ENCODE assay signal across 8 cellular contexts in genomic region chr7:129122751-129123516, GRCh38. TPM values are rescaled to one million over a fixed set of nuclear protein-coding genes. Genes with fewer than 3 reads are reported as not detected.
DNase-seq lines count a peak whose midpoint lies in the region; ATAC-seq lines count a peak whose summit lies in the region.

No MANE protein-coding gene starts in this region.

- H3K4me1 Mint-ChIP-seq in activated T-cell treated with anti-CD3 and anti-CD28 coated beads, Interleukin-2, amount 50 U/mL, for 72 hours (ENCODE audit: low read depth), result peaks cover 33% of the 10 kb centered on the region

- H3K9me3 Mint-ChIP-seq in activated T-cell treated with anti-CD3 and anti-CD28 coated beads, Interleukin-2, amount 50 U/mL, for 72 hours, result peaks cover 2 to 11% of the 10 kb centered on the region in 2 donors

- ATAC-seq in GM19351 (IDR thresholded peaks at IDR 0.05; ENCODE audit: unreplicated experiment) (peak; percentile 67), HG03280 (IDR thresholded peaks at IDR 0.05; ENCODE audit: unreplicated experiment) (peak; percentile 74)
- peak; percentile 85 to 87 for ATAC-seq in activated T-cell treated with anti-CD3 and anti-CD28 coated beads, Interleukin-2, amount 50 U/mL, for 72 hours (replicated peaks in 1 of 2)

- peaks cover 17 to 29% of the 10 kb centered on the region in 2 donors for H3K36me3 Mint-ChIP-seq in activated T-cell treated with anti-CD3 and anti-CD28 coated beads, Interleukin-2, amount 50 U/mL, for 72 hours (ENCODE audit: insufficient read depth in 2 of 2)

- peak overlapping the region; percentile 21 for H3K27ac Mint-ChIP-seq in activated T-cell treated with anti-CD3 and anti-CD28 coated beads, Interleukin-2, amount 50 U/mL, for 72 hours

- H3K27me3 Mint-ChIP-seq in activated T-cell treated with anti-CD3 and anti-CD28 coated beads, Interleukin-2, amount 50 U/mL, for 72 hours (ENCODE audit: low read depth), result peaks cover 15% of the 10 kb centered on the region

- peak; percentile 32 to 36 for DNase-seq in AML-193 (lab: John Stamatoyannopoulos, UW)
- peak; percentile 60 to 78 for DNase-seq in activated T-cell treated with anti-CD3 and anti-CD28 coated beads, Interleukin-2, amount 50 U/mL, for 72 hours
- peak; percentile 53 for DNase-seq in stimulated activated CD8-positive, alpha-beta memory T cell treated with anti-CD3 and anti-CD28 coated beads, Interleukin-4, amount 100 ng/mL, for 48 hours
- no peak for DNase-seq in iPS-NIHi7 (ENCODE audit: extremely low spot score)
- no peak for DNase-seq in NCI-H524 treated with DMSO at 0.1 percent for 48 hours (lab: John Stamatoyannopoulos, UW)
- no peak for DNase-seq in NCI-H1048 (lab: John Stamatoyannopoulos, UW)

- peak overlapping the region; percentile 46 to 75 for H3K4me3 Mint-ChIP-seq in activated T-cell treated with anti-CD3 and anti-CD28 coated beads, Interleukin-2, amount 50 U/mL, for 72 hours

RNA-seq across cellular contexts. Expression of gene TSPAN33, which starts 21.6 kb away (rescaled TPM):
- 10 to 100 TPM; 17.3 to 31.5 TPM for total RNA-seq in activated T-cell treated with anti-CD3 and anti-CD28 coated beads, Interleukin-2, amount 50 U/mL, for 72 hours

Comparison
In these comparisons a context has a peak if more than half of its experiments do, and no peak if none do; other contexts are left out.
1. DNase-seq: peak in AML-193 (2 of 2), activated T-cell treated with anti-CD3 and anti-CD28 coated beads, Interleukin-2, amount 50 U/mL, for 72 hours (2 of 2) and stimulated activated CD8-positive, alpha-beta memory T cell treated with anti-CD3 and anti-CD28 coated beads, Interleukin-4, amount 100 ng/mL, for 48 hours (single experiment); none in iPS-NIHi7 (single experiment), NCI-H524 treated with DMSO at 0.1 percent for 48 hours (single experiment) and NCI-H1048 (single experiment).
2. Peak in every context shown above with its lines, with median percentiles within 50 percentile points of each other: ATAC-seq.